Comparison of ENCODE assay signal across 8 cellular contexts in genomic region chr4:163493643-163494359, GRCh38. TPM values are rescaled to one million over a fixed set of nuclear protein-coding genes. Genes with fewer than 3 reads are reported as not detected.
DNase-seq lines count a peak whose midpoint lies in the region; ATAC-seq and TF ChIP-seq lines count a peak whose summit lies in the region.

No MANE protein-coding gene starts in this region.

- H3K27me3 ChIP-seq in trophoblast cell (ENCODE audit: insufficient read depth, low read length) = no peaks in the 10 kb centered on the region

- H3K36me3 Mint-ChIP-seq in T-helper 2 cell treated with Interferon-gamma antibody and Interleukin-4, amounts not matched to agents 5 μg/mL and 100 μg/mL, for 36 hours (ENCODE audit: low read depth) = peaks cover 4% of the 10 kb centered on the region

- peak overlapping the region; percentile 89 for H4K8ac ChIP-seq in trophoblast cell (ENCODE audit: low read depth, low read length)

- H3K27ac Mint-ChIP-seq in T-helper 2 cell treated with Interferon-gamma antibody and Interleukin-4, amounts not matched to agents 5 μg/mL and 100 μg/mL, for 36 hours = peak overlapping the region; percentile 98

- peaks cover 5% of the 10 kb centered on the region for H3K79me2 ChIP-seq in trophoblast cell (ENCODE audit: control insufficient read depth, insufficient read depth, low read length, poor library complexity)

- H3K4me3 ChIP-seq in fibroblast of mammary gland (ENCODE audit: control insufficient read depth, low read depth, low read length) (peak overlapping the region; percentile 91), trophoblast cell (ENCODE audit: low read depth, low read length) (peak overlapping the region; percentile 91)

- H4K12ac ChIP-seq in trophoblast cell (ENCODE audit: low read depth, low read length) = peak overlapping the region; percentile 75

- H2BK12ac ChIP-seq in trophoblast cell (ENCODE audit: low read length) = no peak overlapping the region

- H3K23ac ChIP-seq in trophoblast cell (ENCODE audit: low read length) = no peak overlapping the region

- H3K4me2 ChIP-seq in trophoblast cell (ENCODE audit: low read length) = peak overlapping the region; percentile 70

- no peaks in the 10 kb centered on the region for H3K36me3 ChIP-seq in trophoblast cell (ENCODE audit: control insufficient read depth in 1 of 2, insufficient read depth in 2 of 2, low read length in 2 of 2)

- H3K4me1 ChIP-seq in trophoblast cell (ENCODE audit: control insufficient read depth in 1 of 2, insufficient read depth in 2 of 2, low read length in 2 of 2) = no peaks in the 10 kb centered on the region

- H3K4ac ChIP-seq in trophoblast cell (ENCODE audit: low read depth, low read length) = no peak overlapping the region

- peaks cover 17% of the 10 kb centered on the region for H3K27me3 Mint-ChIP-seq in T-helper 2 cell treated with Interferon-gamma antibody and Interleukin-4, amounts not matched to agents 5 μg/mL and 100 μg/mL, for 36 hours (ENCODE audit: low read depth)

- H3K9me3 Mint-ChIP-seq in T-helper 2 cell treated with Interferon-gamma antibody and Interleukin-4, amounts not matched to agents 5 μg/mL and 100 μg/mL, for 36 hours = no peaks in the 10 kb centered on the region

- no peak for DNase-seq in T-helper 2 cell treated with Interferon-gamma antibody and Interleukin-4, amounts not matched to agents 5 μg/mL and 100 μg/mL, for 36 hours (ENCODE audit: low spot score)
- DNase-seq in fibroblast of mammary gland (ENCODE audit: low read depth) (no peak), trophoblast cell (peak in 1 of 2 donors; percentile 16), AG08396 (ENCODE audit: low spot score) (no peak), NCI-H2171 (lab: John Stamatoyannopoulos, UW) (no peak), OCI-M2 (lab: John Stamatoyannopoulos, UW; ENCODE audit: unreplicated experiment) (no peak)

- ATAC-seq in GM18870 (IDR thresholded peaks at IDR 0.05; ENCODE audit: unreplicated experiment) (peak; percentile 23), HG03280 (IDR thresholded peaks at IDR 0.05; ENCODE audit: unreplicated experiment) (peak; percentile 31)

- H3K9ac ChIP-seq in trophoblast cell (ENCODE audit: low read length) = no peak overlapping the region

- no CpG with 5 or more reads among the region's 28 CpGs for WGBS in trophoblast cell (ENCODE audit: extremely low coverage, insufficient coverage, insufficient read length)

- peak overlapping the region; percentile 41 for H2AFZ ChIP-seq in trophoblast cell (ENCODE audit: insufficient read depth, low read length, poor library complexity)

- H2BK5ac ChIP-seq in trophoblast cell (ENCODE audit: low read depth, low read length, poor library complexity) = no peak overlapping the region

- no peak overlapping the region for H2AK5ac ChIP-seq in trophoblast cell (ENCODE audit: low read length)

- peaks cover 25% of the 10 kb centered on the region for H3K4me1 Mint-ChIP-seq in T-helper 2 cell treated with Interferon-gamma antibody and Interleukin-4, amounts not matched to agents 5 μg/mL and 100 μg/mL, for 36 hours (ENCODE audit: low read depth)

- H3K9me3 ChIP-seq in trophoblast cell (ENCODE audit: insufficient read depth, low read depth, low read length) = no peaks in the 10 kb centered on the region

- peak overlapping the region; percentile 76 for H3K27ac ChIP-seq in trophoblast cell (ENCODE audit: low read depth, low read length)

- TF ChIP-seq CTCF in fibroblast of mammary gland (conservative IDR thresholded peaks at IDR 0.05; ENCODE audit: control insufficient read depth, insufficient read depth, low read depth, low read length) = no peak

- H3K18ac ChIP-seq in trophoblast cell (ENCODE audit: low read length) = no peak overlapping the region

- peaks cover 6% of the 10 kb centered on the region for H3K79me1 ChIP-seq in trophoblast cell (ENCODE audit: low read length)

- peak overlapping the region; percentile 41 for H4K91ac ChIP-seq in trophoblast cell (ENCODE audit: low read depth, low read length)

- peak overlapping the region; percentile 4 for H3K14ac ChIP-seq in trophoblast cell (ENCODE audit: low read length)

- H2BK120ac ChIP-seq in trophoblast cell (ENCODE audit: insufficient read depth, low read length, poor library complexity) = peak overlapping the region; percentile 16

- peak overlapping the region; percentile 91 for H3K4me3 Mint-ChIP-seq in T-helper 2 cell treated with Interferon-gamma antibody and Interleukin-4, amounts not matched to agents 5 μg/mL and 100 μg/mL, for 36 hours

RNA-seq across cellular contexts. Expression of gene TMA16, which starts 0.7 kb away (rescaled TPM):
- polyA plus RNA-seq in trophoblast cell (2013) = 28.0 and 29.8 TPM in 2 replicates

RNA-seq across cellular contexts. Expression of gene TKTL2, which starts 20.2 kb away (rescaled TPM):
- not detected in 2 replicates for polyA plus RNA-seq in trophoblast cell (2013)
